Comparison of ENCODE assay signal across 2 cellular contexts in genomic region chr18:7923105-7923504, GRCh38.
TF ChIP-seq lines count a peak whose summit lies in the region.

No MANE protein-coding gene starts in this region.

TF ChIP-seq in A549, 52 proteins besides CTCF, POLR2A, EP300 and RAD21:
- no peak for TF ChIP-seq SREBF2 (IDR thresholded peaks at IDR 0.05)
- TF ChIP-seq POLR2AphosphoS2 (conservative IDR thresholded peaks at IDR 0.05; ENCODE audit: low read length), result no peak
- no peak for TF ChIP-seq FOXS1 (CRISPR knock-in tag; IDR thresholded peaks at IDR 0.05)
- TF ChIP-seq MAFK (IDR thresholded peaks at IDR 0.05; ENCODE audit: partially characterized antibody), result no peak
- TF ChIP-seq TFCP2L1 (CRISPR knock-in tag; IDR thresholded peaks at IDR 0.05), result no peak
- no peak for TF ChIP-seq HOXB13 (CRISPR knock-in tag; IDR thresholded peaks at IDR 0.05; ENCODE audit: low read depth)
- no peak for TF ChIP-seq JUNB (IDR thresholded peaks at IDR 0.05)
- TF ChIP-seq REST (IDR thresholded peaks at IDR 0.05), result no peak
- no peak for TF ChIP-seq CBX8 (IDR thresholded peaks at IDR 0.05)
- TF ChIP-seq HOXB5 (CRISPR knock-in tag; IDR thresholded peaks at IDR 0.05), result no peak
- no peak for TF ChIP-seq HMGXB4 (CRISPR knock-in tag; IDR thresholded peaks at IDR 0.05; ENCODE audit: borderline replicate concordance)
- no peak for TF ChIP-seq ZSCAN20 (CRISPR knock-in tag; IDR thresholded peaks at IDR 0.05)
- no peak for TF ChIP-seq NPAS2 (CRISPR knock-in tag; IDR thresholded peaks at IDR 0.05; ENCODE audit: borderline replicate concordance)
- no peak for TF ChIP-seq ZNF302 (CRISPR knock-in tag; IDR thresholded peaks at IDR 0.05)
- no peak for TF ChIP-seq FOSL2 (IDR thresholded peaks at IDR 0.05)
- no peak for TF ChIP-seq FOSL2 (CRISPR knock-in tag; IDR thresholded peaks at IDR 0.05)

TF ChIP-seq in HepG2, 621 proteins besides CTCF, POLR2A, EP300 and RAD21:
- TF ChIP-seq HCFC1 (IDR thresholded peaks at IDR 0.05; ENCODE audit: low read depth, low read length), result no peak
- TF ChIP-seq ZNF292 (CRISPR knock-in tag; IDR thresholded peaks at IDR 0.05; ENCODE audit: borderline replicate concordance, low read depth), result no peak
- no peak for TF ChIP-seq ZKSCAN8 (CRISPR knock-in tag; IDR thresholded peaks at IDR 0.05; ENCODE audit: borderline replicate concordance)
- no peak for TF ChIP-seq ZNF720 (CRISPR knock-in tag; IDR thresholded peaks at IDR 0.05)
- TF ChIP-seq ZNF367 (CRISPR knock-in tag; IDR thresholded peaks at IDR 0.05; ENCODE audit: borderline replicate concordance), result no peak
- TF ChIP-seq ETV6 (CRISPR knock-in tag; conservative IDR thresholded peaks at IDR 0.05), result no peak
